ENCODE assay signal across 8 cellular contexts in genomic region chr3:136197159-136197715, GRCh38. TPM values are rescaled to one million over a fixed set of nuclear protein-coding genes. Genes with fewer than 3 reads are reported as not detected.
DNase-seq lines count a peak whose midpoint lies in the region; ATAC-seq and TF ChIP-seq lines count a peak whose summit lies in the region.

No MANE protein-coding gene starts in this region.

- no peaks in the 10 kb centered on the region for H3K9me3 Mint-ChIP-seq in activated T-cell treated with anti-CD3 and anti-CD28 coated beads, Interleukin-2, amount 50 U/mL, for 24 hours

- TF ChIP-seq CTCF in fibroblast of pulmonary artery (IDR thresholded peaks at IDR 0.05; ENCODE audit: low read length, missing control alignments): no peak

- peaks cover 40% of the 10 kb centered on the region for H3K36me3 Mint-ChIP-seq in activated T-cell treated with anti-CD3 and anti-CD28 coated beads, Interleukin-2, amount 50 U/mL, for 24 hours (ENCODE audit: low read depth)

- no peak for DNase-seq in activated T-cell treated with anti-CD3 and anti-CD28 coated beads, Interleukin-2, amount 50 U/mL, for 24 hours
- no peak for DNase-seq in activated T-cell treated with anti-CD3 and anti-CD28 coated beads, Interleukin-2, amount 50 U/mL, for 48 hours
- DNase-seq in SW480 (ENCODE audit: low spot score) (peak; percentile 37), fibroblast of pulmonary artery (ENCODE audit: low read depth) (no peak), renal cortical epithelial cell (ENCODE audit: low read depth) (peak; percentile 41), iPS-NIHi7 (ENCODE audit: extremely low spot score) (no peak), mucosa of gallbladder (ENCODE audit: low spot score) (no peak)

- no peaks in the 10 kb centered on the region for H3K27me3 Mint-ChIP-seq in activated T-cell treated with anti-CD3 and anti-CD28 coated beads, Interleukin-2, amount 50 U/mL, for 24 hours

- H3K4me3 Mint-ChIP-seq in activated T-cell treated with anti-CD3 and anti-CD28 coated beads, Interleukin-2, amount 50 U/mL, for 24 hours: peak overlapping the region; percentile 93

- peak overlapping the region; percentile 99 for H3K4me3 ChIP-seq in fibroblast of pulmonary artery (replicated peaks; ENCODE audit: low read depth, low read length)

- peak overlapping the region; percentile 98 for H3K27ac Mint-ChIP-seq in activated T-cell treated with anti-CD3 and anti-CD28 coated beads, Interleukin-2, amount 50 U/mL, for 24 hours

- ATAC-seq in HG03196 (IDR thresholded peaks at IDR 0.05; ENCODE audit: unreplicated experiment): no peak

- peaks cover 31% of the 10 kb centered on the region for H3K4me1 Mint-ChIP-seq in activated T-cell treated with anti-CD3 and anti-CD28 coated beads, Interleukin-2, amount 50 U/mL, for 24 hours (ENCODE audit: low read depth)

RNA-seq across cellular contexts. Expression of gene MSL2, which starts 1.1 kb away (rescaled TPM):
- total RNA-seq in renal cortical epithelial cell: 8.3 and 23.4 TPM in 2 replicates
- 29.7 TPM for total RNA-seq in mucosa of gallbladder

RNA-seq across cellular contexts. Expression of gene PCCB, which starts 52.9 kb away (rescaled TPM):
- total RNA-seq in renal cortical epithelial cell: 86.1 and 111 TPM in 2 replicates
- 46.5 TPM for total RNA-seq in mucosa of gallbladder

Comparison
In these comparisons a context has a peak if more than half of its experiments do, and no peak if none do; other contexts are left out.
1. DNase-seq: peak in SW480 (single experiment) and renal cortical epithelial cell (single experiment); none in activated T-cell treated with anti-CD3 and anti-CD28 coated beads, Interleukin-2, amount 50 U/mL, for 24 hours (single experiment), activated T-cell treated with anti-CD3 and anti-CD28 coated beads, Interleukin-2, amount 50 U/mL, for 48 hours (0 of 2), fibroblast of pulmonary artery (single experiment), iPS-NIHi7 (single experiment) and mucosa of gallbladder (single experiment).